Comparison of ENCODE assay signal across 14 cellular contexts in the genomic region with DNA sequence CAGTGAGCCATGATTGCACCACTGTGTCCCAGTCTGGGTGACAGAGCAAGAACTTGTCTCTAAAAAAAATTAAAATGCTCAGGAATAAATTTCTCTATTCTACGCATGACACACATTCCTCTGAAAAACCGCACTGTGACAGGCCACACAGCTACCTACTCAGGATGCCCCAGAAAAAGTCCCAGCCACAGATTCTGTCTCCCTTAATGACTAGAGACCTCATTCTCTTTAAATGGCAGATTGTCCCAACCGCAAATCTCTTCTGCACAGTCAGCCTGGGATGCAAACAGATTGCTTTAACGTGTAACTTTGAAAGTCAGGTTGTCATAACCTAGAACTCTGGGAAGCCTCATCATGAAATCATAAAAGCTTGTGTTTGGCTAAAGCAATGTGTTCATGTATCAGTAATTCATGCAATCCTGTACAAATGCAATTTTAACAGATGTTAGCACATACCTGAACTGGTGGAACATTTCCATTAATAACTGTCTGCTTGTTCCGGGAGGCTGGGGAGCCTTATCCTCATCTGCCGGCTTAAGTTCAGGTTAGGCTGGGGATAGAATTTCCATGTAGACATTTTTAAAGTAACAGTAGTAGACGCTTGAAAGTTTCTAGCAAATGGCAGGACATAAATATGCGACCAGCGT.
"Had no signal": no experiment of that assay in that cellular context is flagged by ENCODE, and none has a peak within 500 bp of the region (broad histone marks: within the 10 kb centered on the region; RNA-seq: fewer than 3 reads in every experiment).

No MANE protein-coding gene starts in this region.

- H3K4me3 Mint-ChIP-seq: activated CD8-positive, alpha-beta T cell treated with anti-CD3 and anti-CD28 coated beads for 36 hours; activated naive CD4-positive, alpha-beta T cell treated with anti-CD3 and anti-CD28 coated beads, Interleukin-2, amount 50 U/mL, for 24 hours; endodermal cell had no signal

- H3K27ac Mint-ChIP-seq: activated CD8-positive, alpha-beta T cell treated with anti-CD3 and anti-CD28 coated beads for 36 hours; activated naive CD4-positive, alpha-beta T cell treated with anti-CD3 and anti-CD28 coated beads, Interleukin-2, amount 50 U/mL, for 24 hours; activated T-helper 2 cell treated with anti-CD3 and anti-CD28 coated beads, Interferon-gamma antibody, Interleukin-2, Interleukin-4, amounts not matched to agents 10 μg/mL and 5 μg/mL and 100 μg/mL, durations not matched to agents 14 hours and 24 hours and 36 hours; endodermal cell had no signal

- H3K36me3 ChIP-seq: breast epithelium, tibial nerve had no signal

- H3K9me3 ChIP-seq: breast epithelium, tibial nerve had no signal

- FAIRE-seq: kidney had no signal

- ATAC-seq: activated CD8-positive, alpha-beta T cell treated with anti-CD3 and anti-CD28 coated beads for 36 hours; left ventricle myocardium superior had no signal

- H3K4me1 Mint-ChIP-seq: activated naive CD4-positive, alpha-beta T cell treated with anti-CD3 and anti-CD28 coated beads, Interleukin-2, amount 50 U/mL, for 24 hours; endodermal cell had no signal

- H3K4me3 ChIP-seq: breast epithelium, tibial nerve had no signal

- H3K27me3 ChIP-seq: breast epithelium, tibial nerve had no signal

- H3K36me3 Mint-ChIP-seq: activated naive CD4-positive, alpha-beta T cell treated with anti-CD3 and anti-CD28 coated beads, Interleukin-2, amount 50 U/mL, for 24 hours had no signal

- H3K27me3 Mint-ChIP-seq: activated naive CD4-positive, alpha-beta T cell treated with anti-CD3 and anti-CD28 coated beads, Interleukin-2, amount 50 U/mL, for 24 hours had no signal

- H3K4me1 ChIP-seq: breast epithelium had no signal

- H3K9me3 Mint-ChIP-seq: activated CD8-positive, alpha-beta T cell treated with anti-CD3 and anti-CD28 coated beads for 36 hours; activated naive CD4-positive, alpha-beta T cell treated with anti-CD3 and anti-CD28 coated beads, Interleukin-2, amount 50 U/mL, for 24 hours; activated T-helper 2 cell treated with anti-CD3 and anti-CD28 coated beads, Interferon-gamma antibody, Interleukin-2, Interleukin-4, amounts not matched to agents 10 μg/mL and 5 μg/mL and 100 μg/mL, durations not matched to agents 14 hours and 24 hours and 36 hours; endodermal cell had no signal

- H3K27ac ChIP-seq: breast epithelium, tibial nerve had no signal

- DNase-seq: activated CD4-positive, CD25-positive, alpha-beta regulatory T cell treated with anti-CD3 and anti-CD28 coated beads, Interleukin-2, amount 50 U/mL, for 72 hours; activated CD8-positive, alpha-beta memory T cell treated with anti-CD3 and anti-CD28 coated beads, Interleukin-2, amount 50 U/mL, for 48 hours; activated CD8-positive, alpha-beta T cell treated with anti-CD3 and anti-CD28 coated beads for 36 hours; anterior cingulate cortex; endodermal cell; erythroblast; kidney; left ventricle myocardium superior; mesenchymal stem cell; SW 1271 had no signal
